ENCODE assay signal across 34 cellular contexts in the genomic region with DNA sequence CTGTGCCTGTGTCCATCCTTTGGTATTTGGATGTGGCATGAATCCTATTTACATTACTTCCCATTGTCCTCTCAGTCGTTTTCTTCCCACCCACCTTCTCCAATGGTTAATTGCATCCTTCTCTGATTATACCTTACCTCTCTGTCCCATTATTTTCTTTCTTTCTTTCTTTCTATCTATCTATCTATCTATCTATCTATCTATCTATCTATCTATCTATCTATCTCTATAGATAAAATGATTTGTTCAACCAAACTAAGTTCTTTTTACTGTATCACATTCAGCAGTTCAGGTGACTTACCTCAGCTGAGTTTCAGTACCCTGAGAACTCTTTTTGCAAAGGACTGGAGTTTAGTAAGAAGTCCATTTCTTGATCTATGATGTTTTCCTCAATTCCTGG.
"Had no signal": no experiment of that assay in that cellular context is flagged by ENCODE, and none has a peak within 500 bp of the region (broad histone marks: within the 10 kb centered on the region; RNA-seq: fewer than 3 reads in every experiment).

No MANE protein-coding gene starts in this region.

- H3K9me3 ChIP-seq: MG63 had no signal

- H3K4me3 ChIP-seq: MG63 had no signal

- DNase-seq: Karpas-422, Kasumi-1, MG63, MM.1S, MV-4-11, NCI-H1048, NCI-H1092, NCI-H1092 treated with DMSO at 0.1 percent for 48 hours, NCI-H1105, NCI-H1105 treated with DMSO at 0.1 percent for 48 hours, NCI-H1417, NCI-H1417 treated with DMSO at 0.1 percent for 48 hours, NCI-H1436, NCI-H1436 treated with DMSO at 0.1 percent for 48 hours, NCI-H146, NCI-H1694, NCI-H1694 treated with DMSO at 0.1 percent for 48 hours, NCI-H187, NCI-H187 treated with DMSO at 0.1 percent for 48 hours, NCI-H1930, NCI-H2029, NCI-H2029 treated with DMSO at 0.1 percent for 48 hours, NCI-H2081, NCI-H2081 treated with DMSO at 0.1 percent for 48 hours, NCI-H2107, NCI-H2171, NCI-H2171 treated with DMSO at 0.1 percent for 48 hours, NCI-H2227 treated with DMSO at 0.1 percent for 48 hours, NCI-H226, NCI-H345, NCI-H446, NCI-H446 treated with DMSO at 0.1 percent for 48 hours, NCI-H510A, NCI-H510A treated with DMSO at 0.1 percent for 48 hours had no signal

- H3K36me3 ChIP-seq: MG63 had no signal

- H3K27me3 ChIP-seq: MG63 had no signal
